18 cellular contexts compared by ENCODE assay signal in genomic region chr7:87170828-87171227, GRCh38. TPM values are rescaled to one million over a fixed set of nuclear protein-coding genes. Genes with fewer than 3 reads are reported as not detected.
A peak's percentile ranks its signal among the peaks of the same experiment; 100 is the strongest.
DNase-seq lines count a peak whose midpoint lies in the region; ATAC-seq and TF ChIP-seq lines count a peak whose summit lies in the region.
"Had no signal": no experiment of that assay in that cellular context is flagged by ENCODE, and none has a peak within 500 bp of the region (broad histone marks: within the 10 kb centered on the region; RNA-seq: fewer than 3 reads in every experiment).

No MANE protein-coding gene starts in this region.

- POLR2A ChIA-PET in activated naive CD8-positive, alpha-beta T cell treated with anti-CD3 and anti-CD28 coated beads, Interleukin-2, amount 10 ng/mL, durations not matched to agents 7 days and 5 days (lab: Charles Lee): interaction anchor here (1.2 kb wide), 1 partner anchor 18 kb away, joined by 3 read pairs; the partner anchor contains the start of gene DMTF1

- no peak for TF ChIP-seq CTCF in progenitor cell of endocrine pancreas (IDR thresholded peaks at IDR 0.05; ENCODE audit: unreplicated experiment)
- no peak for TF ChIP-seq CTCF in nephron progenitor cell (IDR thresholded peaks at IDR 0.05)
- TF ChIP-seq CTCF in foreskin fibroblast (IDR thresholded peaks at IDR 0.05; ENCODE audit: low read depth, low read length): no peak

- H3K9me3 Mint-ChIP-seq in activated naive CD4-positive, alpha-beta T cell treated with anti-CD3 and anti-CD28 coated beads, Interleukin-2, amount 50 U/mL, for 24 hours: no peaks in the 10 kb centered on the region
- no peaks in the 10 kb centered on the region for H3K9me3 Mint-ChIP-seq in activated naive CD8-positive, alpha-beta T cell treated with anti-CD3 and anti-CD28 coated beads, Interleukin-2, amount 10 ng/mL, durations not matched to agents 7 days and 5 days
- no peaks in the 10 kb centered on the region for H3K9me3 Mint-ChIP-seq in progenitor cell of endocrine pancreas (ENCODE audit: low read depth)
- H3K9me3 Mint-ChIP-seq in nephron progenitor cell: no peaks in the 10 kb centered on the region
- H3K9me3 Mint-ChIP-seq in activated CD4-positive, alpha-beta T cell treated with anti-CD3 and anti-CD28 coated beads, Interleukin-2, amount 10 ng/mL, durations not matched to agents 24 days and 14 days: no peaks in the 10 kb centered on the region

- H3K36me3 Mint-ChIP-seq in activated naive CD4-positive, alpha-beta T cell treated with anti-CD3 and anti-CD28 coated beads, Interleukin-2, amount 50 U/mL, for 24 hours: peaks cover 38% of the 10 kb centered on the region
- H3K36me3 Mint-ChIP-seq in activated naive CD8-positive, alpha-beta T cell treated with anti-CD3 and anti-CD28 coated beads, Interleukin-2, amount 10 ng/mL, durations not matched to agents 7 days and 5 days: peaks cover 60% of the 10 kb centered on the region
- peaks cover 36% of the 10 kb centered on the region for H3K36me3 Mint-ChIP-seq in progenitor cell of endocrine pancreas (ENCODE audit: insufficient read depth)
- H3K36me3 Mint-ChIP-seq in nephron progenitor cell (ENCODE audit: low read depth): peaks cover 71% of the 10 kb centered on the region
- H3K36me3 Mint-ChIP-seq in activated CD4-positive, alpha-beta T cell treated with anti-CD3 and anti-CD28 coated beads, Interleukin-2, amount 10 ng/mL, durations not matched to agents 24 days and 14 days (ENCODE audit: low read depth): peaks cover 70% of the 10 kb centered on the region

- H3K4me3 ChIP-seq in foreskin fibroblast (ENCODE audit: low read depth in 1 of 2, low read length in 2 of 2): no peak overlapping the region
- H3K4me3 ChIP-seq: BLaER1 treated with 17β-estradiol and CSF1 and Interleukin-3, amounts not matched to agents 10 nM and 100 nM; HAP-1 had no signal

- peak; percentile 54 for ATAC-seq in GM19395 (IDR thresholded peaks at IDR 0.05; ENCODE audit: unreplicated experiment)
- no peak for ATAC-seq in activated naive CD8-positive, alpha-beta T cell treated with anti-CD3 and anti-CD28 coated beads, Interleukin-2, amount 10 ng/mL, durations not matched to agents 7 days and 5 days (ENCODE audit: low read depth)

- H3K4me3 Mint-ChIP-seq in activated naive CD4-positive, alpha-beta T cell treated with anti-CD3 and anti-CD28 coated beads, Interleukin-2, amount 50 U/mL, for 24 hours: no peak overlapping the region
- H3K4me3 Mint-ChIP-seq in activated naive CD8-positive, alpha-beta T cell treated with anti-CD3 and anti-CD28 coated beads, Interleukin-2, amount 10 ng/mL, durations not matched to agents 7 days and 5 days: no peak overlapping the region
- H3K4me3 Mint-ChIP-seq in progenitor cell of endocrine pancreas (ENCODE audit: low read depth): no peak overlapping the region
- H3K4me3 Mint-ChIP-seq in nephron progenitor cell: no peak overlapping the region
- H3K4me3 Mint-ChIP-seq in activated CD4-positive, alpha-beta T cell treated with anti-CD3 and anti-CD28 coated beads, Interleukin-2, amount 10 ng/mL, durations not matched to agents 24 days and 14 days: no peak overlapping the region

- intact Hi-C loops in activated CD4-positive, alpha-beta T cell treated with anti-CD3 and anti-CD28 coated beads, Interleukin-2, amount 10 ng/mL, durations not matched to agents 24 days and 14 days (cut with micrococcal nuclease): no loop called here

- DNase-seq in activated naive CD4-positive, alpha-beta T cell (lab: John Stamatoyannopoulos, UW): no peak
- DNase-seq in activated naive CD8-positive, alpha-beta T cell treated with anti-CD3 and anti-CD28 coated beads, Interleukin-2, amount 10 ng/mL, durations not matched to agents 7 days and 5 days: no peak
- no peak for DNase-seq in progenitor cell of endocrine pancreas (ENCODE audit: low spot score, unreplicated experiment)
- DNase-seq in nephron progenitor cell: no peak
- no peak for DNase-seq in activated CD4-positive, alpha-beta T cell treated with anti-CD3 and anti-CD28 coated beads, Interleukin-2, amount 10 ng/mL, durations not matched to agents 24 days and 14 days
- DNase-seq in foreskin fibroblast: no peak
- DNase-seq: KBM-7, NCI-H1436, NCI-H2029 treated with DMSO at 0.1 percent for 48 hours, NCI-H2171 treated with DMSO at 0.1 percent for 48 hours, NCI-H446 treated with DMSO at 0.1 percent for 48 hours, NCI-H748 treated with DMSO at 0.1 percent for 48 hours, RPMI8226, SIG-M5 had no signal

- H3K27me3 Mint-ChIP-seq in activated naive CD4-positive, alpha-beta T cell treated with anti-CD3 and anti-CD28 coated beads, Interleukin-2, amount 50 U/mL, for 24 hours: no peaks in the 10 kb centered on the region
- H3K27me3 Mint-ChIP-seq in activated naive CD8-positive, alpha-beta T cell treated with anti-CD3 and anti-CD28 coated beads, Interleukin-2, amount 10 ng/mL, durations not matched to agents 7 days and 5 days: no peaks in the 10 kb centered on the region
- H3K27me3 Mint-ChIP-seq in progenitor cell of endocrine pancreas (no peaks in the 10 kb centered on the region), nephron progenitor cell (ENCODE audit: low read depth, poor library complexity) (no peaks in the 10 kb centered on the region)
- H3K27me3 Mint-ChIP-seq in activated CD4-positive, alpha-beta T cell treated with anti-CD3 and anti-CD28 coated beads, Interleukin-2, amount 10 ng/mL, durations not matched to agents 24 days and 14 days: no peaks in the 10 kb centered on the region

- H3K27ac Mint-ChIP-seq in activated naive CD4-positive, alpha-beta T cell treated with anti-CD3 and anti-CD28 coated beads, Interleukin-2, amount 50 U/mL, for 24 hours: peak overlapping the region; percentile 73
- peak overlapping the region; percentile 7 for H3K27ac Mint-ChIP-seq in activated naive CD8-positive, alpha-beta T cell treated with anti-CD3 and anti-CD28 coated beads, Interleukin-2, amount 10 ng/mL, durations not matched to agents 7 days and 5 days
- peak overlapping the region; percentile 14 for H3K27ac Mint-ChIP-seq in progenitor cell of endocrine pancreas
- H3K27ac Mint-ChIP-seq in nephron progenitor cell: no peak overlapping the region
- no peak overlapping the region for H3K27ac Mint-ChIP-seq in activated CD4-positive, alpha-beta T cell treated with anti-CD3 and anti-CD28 coated beads, Interleukin-2, amount 10 ng/mL, durations not matched to agents 24 days and 14 days

- H3K4me1 Mint-ChIP-seq in activated naive CD4-positive, alpha-beta T cell treated with anti-CD3 and anti-CD28 coated beads, Interleukin-2, amount 50 U/mL, for 24 hours: peaks cover 40% of the 10 kb centered on the region
- peaks cover 13% of the 10 kb centered on the region for H3K4me1 Mint-ChIP-seq in activated naive CD8-positive, alpha-beta T cell treated with anti-CD3 and anti-CD28 coated beads, Interleukin-2, amount 10 ng/mL, durations not matched to agents 7 days and 5 days
- no peaks in the 10 kb centered on the region for H3K4me1 Mint-ChIP-seq in progenitor cell of endocrine pancreas (ENCODE audit: low read depth)
- H3K4me1 Mint-ChIP-seq in nephron progenitor cell: peaks cover 23% of the 10 kb centered on the region
- peaks cover 15% of the 10 kb centered on the region for H3K4me1 Mint-ChIP-seq in activated CD4-positive, alpha-beta T cell treated with anti-CD3 and anti-CD28 coated beads, Interleukin-2, amount 10 ng/mL, durations not matched to agents 24 days and 14 days

RNA-seq across cellular contexts. Expression of gene DMTF1, which starts 18.6 kb away (rescaled TPM):
- total RNA-seq in activated naive CD8-positive, alpha-beta T cell treated with anti-CD3 and anti-CD28 coated beads, Interleukin-2, amount 10 ng/mL, durations not matched to agents 7 days and 5 days: 100 to 1,000 TPM; 131 to 137 TPM
- 180 and 192 TPM in 2 replicates for total RNA-seq in progenitor cell of endocrine pancreas
- 95.7 and 102 TPM in 2 replicates for total RNA-seq in activated CD4-positive, alpha-beta T cell treated with anti-CD3 and anti-CD28 coated beads, Interleukin-2, amount 10 ng/mL, durations not matched to agents 24 days and 14 days

RNA-seq across cellular contexts. Expression of gene TMEM243, which starts 48.7 kb away (rescaled TPM):
- 10 to 100 TPM; 56.1 to 59.5 TPM for total RNA-seq in activated naive CD8-positive, alpha-beta T cell treated with anti-CD3 and anti-CD28 coated beads, Interleukin-2, amount 10 ng/mL, durations not matched to agents 7 days and 5 days
- 15.9 and 16.6 TPM in 2 replicates for total RNA-seq in progenitor cell of endocrine pancreas
- 46.1 and 48.0 TPM in 2 replicates for total RNA-seq in activated CD4-positive, alpha-beta T cell treated with anti-CD3 and anti-CD28 coated beads, Interleukin-2, amount 10 ng/mL, durations not matched to agents 24 days and 14 days

Comparison
In these comparisons a context has a peak if more than half of its experiments do, and no peak if none do; other contexts are left out.
1. H3K27ac Mint-ChIP-seq: peak in activated naive CD4-positive, alpha-beta T cell treated with anti-CD3 and anti-CD28 coated beads, Interleukin-2, amount 50 U/mL, for 24 hours (single experiment), activated naive CD8-positive, alpha-beta T cell treated with anti-CD3 and anti-CD28 coated beads, Interleukin-2, amount 10 ng/mL, durations not matched to agents 7 days and 5 days (single experiment) and progenitor cell of endocrine pancreas (single experiment); none in nephron progenitor cell (single experiment) and activated CD4-positive, alpha-beta T cell treated with anti-CD3 and anti-CD28 coated beads, Interleukin-2, amount 10 ng/mL, durations not matched to agents 24 days and 14 days (single experiment).